ENCODE assay signal across 17 cellular contexts in genomic region chr3:9787714-9788113, GRCh38. TPM values are rescaled to one million over a fixed set of nuclear protein-coding genes. Genes with fewer than 3 reads are reported as not detected.
A peak's percentile ranks its signal among the peaks of the same experiment; 100 is the strongest.
DNase-seq lines count a peak whose midpoint lies in the region; ATAC-seq and TF ChIP-seq lines count a peak whose summit lies in the region.
"Had no signal": no experiment of that assay in that cellular context is flagged by ENCODE, and none has a peak within 500 bp of the region (broad histone marks: within the 10 kb centered on the region; RNA-seq: fewer than 3 reads in every experiment).

No MANE protein-coding gene starts in this region.

- H3K27ac ChIP-seq in CD4-positive, CD25-positive, alpha-beta regulatory T cell (ENCODE audit: insufficient read depth, low read length, poor library complexity, severe bottlenecking) = no peak overlapping the region
- H3K27ac ChIP-seq: esophagus squamous epithelium, heart right ventricle, tibial nerve had no signal

- H3K27ac Mint-ChIP-seq in CD4-positive, CD25-positive, alpha-beta regulatory T cell = peak overlapping the region; percentile 8 to 57 (median 34)
- H3K27ac Mint-ChIP-seq in Calu3 (ENCODE audit: unreplicated experiment) (peak overlapping the region; percentile 16), glutamatergic neuron (ENCODE audit: unreplicated experiment) (no peak overlapping the region)
- H3K27ac Mint-ChIP-seq in effector memory CD8-positive, alpha-beta T cell = no peak overlapping the region

- peak overlapping the region in 2 of 4 donors; percentile 32 to 87 for H3K4me3 Mint-ChIP-seq in CD4-positive, CD25-positive, alpha-beta regulatory T cell
- no peak overlapping the region for H3K4me3 Mint-ChIP-seq in Calu3 (ENCODE audit: low read depth, unreplicated experiment)
- peak overlapping the region; percentile 12 for H3K4me3 Mint-ChIP-seq in activated T-cell treated with anti-CD3 and anti-CD28 coated beads, Interleukin-2, amount 50 U/mL, for 4 hours
- H3K4me3 Mint-ChIP-seq in glutamatergic neuron (ENCODE audit: unreplicated experiment) = peak overlapping the region; percentile 4
- H3K4me3 Mint-ChIP-seq in effector memory CD8-positive, alpha-beta T cell = no peak overlapping the region

- H3K36me3 Mint-ChIP-seq in CD4-positive, CD25-positive, alpha-beta regulatory T cell = peaks cover 39% of the 10 kb centered on the region
- peaks cover 47% of the 10 kb centered on the region for H3K36me3 Mint-ChIP-seq in Calu3 (ENCODE audit: insufficient read depth, unreplicated experiment)
- peaks cover 48% of the 10 kb centered on the region for H3K36me3 Mint-ChIP-seq in activated T-cell treated with anti-CD3 and anti-CD28 coated beads, Interleukin-2, amount 50 U/mL, for 4 hours (ENCODE audit: insufficient read depth)
- H3K36me3 Mint-ChIP-seq in glutamatergic neuron (ENCODE audit: unreplicated experiment) = peaks cover 8% of the 10 kb centered on the region
- peaks cover 59% of the 10 kb centered on the region for H3K36me3 Mint-ChIP-seq in effector memory CD8-positive, alpha-beta T cell (ENCODE audit: insufficient read depth)

- BruUV-seq in Calu3 (replicated peaks; lab: Mats Ljungman, UMichigan) = no TSS peak

- no peaks in the 10 kb centered on the region for H3K9me3 ChIP-seq in CD4-positive, CD25-positive, alpha-beta regulatory T cell (ENCODE audit: control insufficient read depth in 2 of 2, low read length in 2 of 2)
- H3K9me3 ChIP-seq: BLaER1 treated with 17β-estradiol and CSF1 and Interleukin-3, amounts not matched to agents 10 nM and 100 nM; esophagus squamous epithelium; HAP-1; heart right ventricle; tibial nerve had no signal

- TF ChIP-seq CTCF in Calu3 (IDR thresholded peaks at IDR 0.05; ENCODE audit: unreplicated experiment) (no peak), glutamatergic neuron (IDR thresholded peaks at IDR 0.05; ENCODE audit: partially characterized antibody, unreplicated experiment) (no peak)

- no peaks in the 10 kb centered on the region for H3K27me3 Mint-ChIP-seq in CD4-positive, CD25-positive, alpha-beta regulatory T cell
- no peaks in the 10 kb centered on the region for H3K27me3 Mint-ChIP-seq in Calu3 (ENCODE audit: unreplicated experiment)
- no peaks in the 10 kb centered on the region for H3K27me3 Mint-ChIP-seq in activated T-cell treated with anti-CD3 and anti-CD28 coated beads, Interleukin-2, amount 50 U/mL, for 4 hours (ENCODE audit: low read depth)
- peaks cover 2% of the 10 kb centered on the region for H3K27me3 Mint-ChIP-seq in glutamatergic neuron (ENCODE audit: unreplicated experiment)
- H3K27me3 Mint-ChIP-seq in effector memory CD8-positive, alpha-beta T cell = no peaks in the 10 kb centered on the region

- peaks cover 19% of the 10 kb centered on the region for H3K4me1 ChIP-seq in CD4-positive, CD25-positive, alpha-beta regulatory T cell (ENCODE audit: control insufficient read depth, insufficient read depth, low read length, poor library complexity, severe bottlenecking)
- H3K4me1 ChIP-seq: HAP-1 had no signal

- H3K27me3 ChIP-seq in CD4-positive, CD25-positive, alpha-beta regulatory T cell (ENCODE audit: control insufficient read depth, insufficient read depth, low read length) = no peaks in the 10 kb centered on the region
- H3K27me3 ChIP-seq: BLaER1 treated with 17β-estradiol and CSF1 and Interleukin-3, amounts not matched to agents 10 nM and 100 nM; esophagus squamous epithelium; heart right ventricle; tibial nerve had no signal

- DNase-seq in CD4-positive, CD25-positive, alpha-beta regulatory T cell = peak in 1 of 3 donors; percentile 48
- DNase-seq in Calu3 = no peak
- no peak for DNase-seq in activated T-cell treated with anti-CD3 and anti-CD28 coated beads, Interleukin-2, amount 50 U/mL, for 4 hours
- DNase-seq in glutamatergic neuron = no peak
- no peak for DNase-seq in cerebellum (ENCODE audit: low spot score)
- no peak for DNase-seq in superior temporal gyrus (ENCODE audit: extremely low spot score)
- DNase-seq in effector memory CD8-positive, alpha-beta T cell = no peak
- DNase-seq: esophagus squamous epithelium, heart right ventricle, Karpas-422, NCI-H1930, NCI-H69, posterior cingulate gyrus, SW 1271 had no signal

- CTCF ChIA-PET in Calu3 (lab: Charles Lee) = no interaction called here

- no peaks in the 10 kb centered on the region for H3K9me3 Mint-ChIP-seq in CD4-positive, CD25-positive, alpha-beta regulatory T cell
- H3K9me3 Mint-ChIP-seq in Calu3 (ENCODE audit: low read depth, unreplicated experiment) (no peaks in the 10 kb centered on the region), glutamatergic neuron (ENCODE audit: unreplicated experiment) (peaks cover 5% of the 10 kb centered on the region)
- no peaks in the 10 kb centered on the region for H3K9me3 Mint-ChIP-seq in activated T-cell treated with anti-CD3 and anti-CD28 coated beads, Interleukin-2, amount 50 U/mL, for 4 hours
- H3K9me3 Mint-ChIP-seq in effector memory CD8-positive, alpha-beta T cell = no peaks in the 10 kb centered on the region

- intact Hi-C loops in Calu3 (cut with micrococcal nuclease; ENCODE audit: unreplicated experiment) = no loop called here

- ATAC-seq in CD4-positive, CD25-positive, alpha-beta regulatory T cell (ENCODE audit: low read depth in 2 of 2) = no peak
- peak; percentile 60 to 69 for ATAC-seq in activated T-cell treated with anti-CD3 and anti-CD28 coated beads, Interleukin-2, amount 50 U/mL, for 4 hours
- no peak for ATAC-seq in effector memory CD8-positive, alpha-beta T cell (replicated peaks)
- ATAC-seq: heart right ventricle had no signal

- H3K36me3 ChIP-seq in CD4-positive, CD25-positive, alpha-beta regulatory T cell (ENCODE audit: control insufficient read depth, insufficient read depth, low read length) = peaks cover 58% of the 10 kb centered on the region

- no peak overlapping the region for H3K4me3 ChIP-seq in CD4-positive, CD25-positive, alpha-beta regulatory T cell (ENCODE audit: low read depth, low read length)
- H3K4me3 ChIP-seq: BLaER1 treated with 17β-estradiol and CSF1 and Interleukin-3, amounts not matched to agents 10 nM and 100 nM; esophagus squamous epithelium; HAP-1; heart right ventricle; tibial nerve had no signal

- H3K4me1 Mint-ChIP-seq in CD4-positive, CD25-positive, alpha-beta regulatory T cell = peaks cover 17 to 37% (median 33%) of the 10 kb centered on the region in 4 donors
- H3K4me1 Mint-ChIP-seq in Calu3 (ENCODE audit: low read depth, unreplicated experiment) (peaks cover 8% of the 10 kb centered on the region), glutamatergic neuron (ENCODE audit: low read depth, unreplicated experiment) (peaks cover 6% of the 10 kb centered on the region)
- peaks cover 47% of the 10 kb centered on the region for H3K4me1 Mint-ChIP-seq in activated T-cell treated with anti-CD3 and anti-CD28 coated beads, Interleukin-2, amount 50 U/mL, for 4 hours (ENCODE audit: low read depth)
- peaks cover 20% of the 10 kb centered on the region in 2 donors for H3K4me1 Mint-ChIP-seq in effector memory CD8-positive, alpha-beta T cell (ENCODE audit: low read depth in 2 of 2)

RNA-seq across cellular contexts. Expression of gene TADA3, which starts 4.6 kb away (rescaled TPM):
- 44.7 TPM for total RNA-seq in CD4-positive, CD25-positive, alpha-beta regulatory T cell
- polyA plus RNA-seq in CD4-positive, CD25-positive, alpha-beta regulatory T cell = 10 to 100 TPM; 50.2 to 69.0 (median 60.5) TPM
- total RNA-seq in Calu3 (2022) = 45.8 and 48.5 TPM in 2 replicates
- total RNA-seq in activated T-cell treated with anti-CD3 and anti-CD28 coated beads, Interleukin-2, amount 50 U/mL, for 4 hours = 10 to 100 TPM; 39.3 to 42.0 (median 40.2) TPM
- total RNA-seq in glutamatergic neuron (ENCODE audit: unreplicated experiment) = 59.1 TPM
- 21.4 TPM for total RNA-seq in cerebellum

RNA-seq across cellular contexts. Expression of gene ARPC4, which starts 5.2 kb away (rescaled TPM):
- 203 TPM for total RNA-seq in CD4-positive, CD25-positive, alpha-beta regulatory T cell
- 100 to 1,000 TPM; 294 to 384 (median 336) TPM for polyA plus RNA-seq in CD4-positive, CD25-positive, alpha-beta regulatory T cell
- total RNA-seq in Calu3 (2022) = 133 and 141 TPM in 2 replicates
- total RNA-seq in activated T-cell treated with anti-CD3 and anti-CD28 coated beads, Interleukin-2, amount 50 U/mL, for 4 hours = 100 to 1,000 TPM; 257 to 268 (median 264) TPM
- total RNA-seq in glutamatergic neuron (ENCODE audit: unreplicated experiment) = 164 TPM
- total RNA-seq in cerebellum = 68.0 TPM

RNA-seq across cellular contexts. Expression of gene CAMK1, which starts 18.0 kb away (rescaled TPM):
- 4.9 TPM for total RNA-seq in CD4-positive, CD25-positive, alpha-beta regulatory T cell
- polyA plus RNA-seq in CD4-positive, CD25-positive, alpha-beta regulatory T cell = 10 to 100 TPM in 1 of 4 donors, 1 to 10 TPM in 3; 4.5 to 13.7 (median 7.7) TPM
- total RNA-seq in Calu3 (2022) = 4.1 and 7.2 TPM in 2 replicates
- total RNA-seq in activated T-cell treated with anti-CD3 and anti-CD28 coated beads, Interleukin-2, amount 50 U/mL, for 4 hours = 10 to 100 TPM; 15.3 to 20.7 (median 15.7) TPM
- 8.2 TPM for total RNA-seq in glutamatergic neuron (ENCODE audit: unreplicated experiment)
- 12.2 TPM for total RNA-seq in cerebellum

RNA-seq across cellular contexts. Expression of gene TTLL3, which starts 22.3 kb away (rescaled TPM):
- 89.9 TPM for total RNA-seq in CD4-positive, CD25-positive, alpha-beta regulatory T cell
- 1 to 10 TPM; 2.3 to 3.8 (median 3.1) TPM for polyA plus RNA-seq in CD4-positive, CD25-positive, alpha-beta regulatory T cell
- total RNA-seq in Calu3 (2022) = 19.5 and 21.9 TPM in 2 replicates
- 10 to 100 TPM in 2 of 3 donors, 1 to 10 TPM in 1; 9.2 to 13.5 (median 11.1) TPM for total RNA-seq in activated T-cell treated with anti-CD3 and anti-CD28 coated beads, Interleukin-2, amount 50 U/mL, for 4 hours
- total RNA-seq in glutamatergic neuron (ENCODE audit: unreplicated experiment) = 45.7 TPM
- total RNA-seq in cerebellum = 29.8 TPM

RNA-seq across cellular contexts. Expression of gene OGG1, which starts 38.0 kb away (rescaled TPM):
- 26.3 TPM for total RNA-seq in CD4-positive, CD25-positive, alpha-beta regulatory T cell
- 10 to 100 TPM; 21.8 to 30.2 (median 26.7) TPM for polyA plus RNA-seq in CD4-positive, CD25-positive, alpha-beta regulatory T cell
- total RNA-seq in Calu3 (2022) (17.1 and 21.8 TPM in 2 replicates), glutamatergic neuron (ENCODE audit: unreplicated experiment) (76.5 TPM), cerebellum (62.0 TPM)
- total RNA-seq in activated T-cell treated with anti-CD3 and anti-CD28 coated beads, Interleukin-2, amount 50 U/mL, for 4 hours = 10 to 100 TPM; 25.2 to 30.5 (median 28.8) TPM

Comparison
In these comparisons a context has a peak if more than half of its experiments do, and no peak if none do; other contexts are left out.
1. ATAC-seq: peak in activated T-cell treated with anti-CD3 and anti-CD28 coated beads, Interleukin-2, amount 50 U/mL, for 4 hours (2 of 2); none in CD4-positive, CD25-positive, alpha-beta regulatory T cell (0 of 2) and effector memory CD8-positive, alpha-beta T cell (single experiment).
2. H3K27ac Mint-ChIP-seq: peak in CD4-positive, CD25-positive, alpha-beta regulatory T cell (3 of 3) and Calu3 (single experiment); none in glutamatergic neuron (single experiment) and effector memory CD8-positive, alpha-beta T cell (0 of 2).
3. H3K4me3 Mint-ChIP-seq: peak in activated T-cell treated with anti-CD3 and anti-CD28 coated beads, Interleukin-2, amount 50 U/mL, for 4 hours (single experiment) and glutamatergic neuron (single experiment); none in Calu3 (single experiment) and effector memory CD8-positive, alpha-beta T cell (0 of 2).